ENCODE assay signal across 9 cellular contexts in the genomic region with DNA sequence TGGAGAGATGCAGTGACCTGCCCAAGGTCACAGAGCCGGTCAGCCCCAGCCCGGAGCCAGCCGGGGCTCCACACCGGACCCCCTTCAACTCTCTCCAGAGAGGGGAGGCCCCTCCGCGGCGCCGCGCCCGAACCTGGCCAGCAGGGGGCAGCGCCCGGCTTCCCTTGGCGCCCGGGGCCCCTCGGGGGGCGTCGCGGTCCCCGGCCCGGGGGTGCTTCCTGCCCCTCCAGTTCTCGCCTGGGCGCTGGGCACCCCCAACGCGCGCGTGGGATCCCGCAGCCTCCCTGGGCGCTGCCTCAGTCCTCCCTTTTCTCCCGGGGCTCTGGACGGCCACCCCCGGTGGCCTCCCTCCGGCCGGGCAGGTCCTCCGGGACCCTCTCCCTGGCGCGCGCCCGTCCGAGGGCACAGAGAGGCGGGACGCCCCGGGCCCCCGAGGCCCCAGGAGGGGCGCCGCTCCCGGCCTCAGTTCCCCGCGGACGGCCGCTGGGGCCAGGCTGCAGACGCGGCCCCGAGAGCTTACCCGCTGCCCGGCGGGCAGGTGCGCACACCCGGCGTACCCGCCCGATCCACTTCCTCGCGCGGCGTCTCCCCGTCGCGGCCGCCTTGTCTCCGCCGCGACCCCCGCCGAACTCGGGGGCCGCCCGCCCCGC. TPM values are rescaled to one million over a fixed set of nuclear protein-coding genes. Genes with fewer than 3 reads are reported as not detected.
DNase-seq lines count a peak whose midpoint lies in the region; ATAC-seq and TF ChIP-seq lines count a peak whose summit lies in the region.
"Had no signal": no experiment of that assay in that cellular context is flagged by ENCODE, and none has a peak within 500 bp of the region (broad histone marks: within the 10 kb centered on the region; RNA-seq: fewer than 3 reads in every experiment).

No MANE protein-coding gene starts in this region.

- TF ChIP-seq CTCF in GM12872 (IDR thresholded peaks at IDR 0.05; ENCODE audit: insufficient read depth, low read depth, low read length) (peak; percentile 65), Panc1 (IDR thresholded peaks at IDR 0.05) (peak; percentile 98), MCF 10A (IDR thresholded peaks at IDR 0.05; ENCODE audit: unreplicated experiment) (peak; percentile 76), lung (IDR thresholded peaks at IDR 0.05; ENCODE audit: control extremely low read depth, extremely low read depth) (no peak), thoracic aorta (IDR thresholded peaks at IDR 0.05) (peak; percentile 28)

- H3K36me3 ChIP-seq in Panc1 (ENCODE audit: control insufficient read depth, insufficient read depth, low read length) (no peaks in the 10 kb centered on the region), lung (ENCODE audit: control insufficient read depth in 2 of 2, insufficient read depth in 2 of 2, low read length in 2 of 2) (no peaks in the 10 kb centered on the region), thoracic aorta (no peaks in the 10 kb centered on the region)

- no peaks in the 10 kb centered on the region for H3K27me3 ChIP-seq in Panc1 (ENCODE audit: control insufficient read depth, insufficient read depth, low read length)
- H3K27me3 ChIP-seq in lung (ENCODE audit: control insufficient read depth, insufficient read depth) = no peaks in the 10 kb centered on the region
- H3K27me3 ChIP-seq in thoracic aorta (replicated peaks; ENCODE audit: insufficient read depth) = peaks cover 9% of the 10 kb centered on the region

- no peak overlapping the region for H3K27ac Mint-ChIP-seq in MCF 10A (ENCODE audit: low read depth, unreplicated experiment)

- H3K27ac ChIP-seq in Panc1 (ENCODE audit: low read length) (no peak overlapping the region), lung (ENCODE audit: low read depth in 1 of 2, low read length in 1 of 2) (no peak overlapping the region), thoracic aorta (no peak overlapping the region)

- CTCF ChIA-PET in Panc1 (lab: Charles Lee) (interaction anchor here (0.7 to 1.0 kb wide), 9 partner anchors 19 to 312 kb away, joined by 3 to 8 read pairs (median 4); no protein-coding TSS in a partner anchor), MCF 10A (lab: Yijun Ruan, JAX) (interaction anchor here (0.7 to 1.0 kb wide), 3 partner anchors 12 to 116 kb away, joined by 3 to 4 read pairs (median 4); no protein-coding TSS in a partner anchor)

- ATAC-seq in Panc1 = peak; percentile 83
- no peak for ATAC-seq in lung (ENCODE audit: insufficient read depth, low FRiP score)
- no peak for ATAC-seq in thoracic aorta (ENCODE audit: insufficient number of reproducible peaks, low FRiP score, low read depth)
- no peak for ATAC-seq in GM19455 (IDR thresholded peaks at IDR 0.05; ENCODE audit: unreplicated experiment)

- H3K9me3 Mint-ChIP-seq in MCF 10A (ENCODE audit: unreplicated experiment) = no peaks in the 10 kb centered on the region

- BruUV-seq in Panc1 (replicated peaks; lab: Mats Ljungman, UMichigan) = no TSS peak
- BruUV-seq in MCF 10A (replicated peaks; lab: Mats Ljungman, UMichigan) = no TSS peak

- in situ Hi-C loops in Panc1 (cut with HindIII; ENCODE audit: low pct_unique_long_range_greater_than_20kb, low sequenced_read_pairs) = no loop called here

- H3K9me3 ChIP-seq in Panc1 (ENCODE audit: control insufficient read depth, insufficient read depth, low read depth, low read length) = no peaks in the 10 kb centered on the region
- no peaks in the 10 kb centered on the region for H3K9me3 ChIP-seq in lung (ENCODE audit: control insufficient read depth in 2 of 2, insufficient read depth in 1 of 2, low read length in 1 of 2)
- H3K9me3 ChIP-seq in thoracic aorta = no peaks in the 10 kb centered on the region

- H3K4me1 Mint-ChIP-seq in MCF 10A (ENCODE audit: insufficient read depth, unreplicated experiment) = no peaks in the 10 kb centered on the region

- DNase-seq in Panc1 (ENCODE audit: low read depth, low spot score) (no peak), MCF 10A (ENCODE audit: unreplicated experiment) (peak; percentile 16), lung (ENCODE audit: low spot score) (no peak), thoracic aorta (ENCODE audit: low spot score) (no peak), NCI-H526 treated with DMSO at 0.1 percent for 48 hours (lab: John Stamatoyannopoulos, UW) (no peak), cerebellar nuclear complex (lab: John Stamatoyannopoulos, UW) (no peak)

- H3K4me3 ChIP-seq in Panc1 (ENCODE audit: low read depth in 2 of 2, low read length in 2 of 2) (peak overlapping the region; percentile 55 to 59), lung (peak overlapping the region; percentile 27), thoracic aorta (peak overlapping the region; percentile 62)

- peaks cover 11% of the 10 kb centered on the region for H3K27me3 Mint-ChIP-seq in MCF 10A (ENCODE audit: insufficient read depth, unreplicated experiment)

- H3K4me1 ChIP-seq in Panc1 (ENCODE audit: control insufficient read depth, insufficient read depth, low read length) (peaks cover 7% of the 10 kb centered on the region; the same call in 1 of the 2 replicates), lung (ENCODE audit: control insufficient read depth in 2 of 2, insufficient read depth in 2 of 2, low read length in 2 of 2) (peaks cover 3% of the 10 kb centered on the region in 2 donors), thoracic aorta (ENCODE audit: control insufficient read depth in 1 of 2, low read depth in 2 of 2) (peaks cover 3 to 13% of the 10 kb centered on the region in 2 donors)

- POLR2A ChIA-PET in Panc1 (lab: Charles Lee) (no interaction called here), MCF 10A (lab: Yijun Ruan, JAX) (interaction anchor here (0.7 kb wide), 1 partner anchor 846 kb away, joined by 3 read pairs; no protein-coding TSS in a partner anchor)

- H3K36me3 Mint-ChIP-seq in MCF 10A (ENCODE audit: insufficient read depth, unreplicated experiment) = no peaks in the 10 kb centered on the region

- 1% methylated on average over 28 to 78 of the region's 78 CpGs for WGBS in lung, 2 donors

- intact Hi-C loops in Panc1 (cut with micrococcal nuclease; ENCODE audit: unreplicated experiment) = no loop called here
- intact Hi-C loops in MCF 10A (cut with micrococcal nuclease) = loop anchor here (10.0 kb wide), 1 partner anchor 58 kb away; no protein-coding TSS in a partner anchor

- peak overlapping the region; percentile 65 for H3K4me3 Mint-ChIP-seq in MCF 10A (ENCODE audit: unreplicated experiment)

RNA-seq across cellular contexts. Expression of a gene that starts 0.4 kb away (rescaled TPM):
- 3.5 TPM for total RNA-seq in Panc1 (2021; ENCODE audit: unreplicated experiment)
- 1.2 TPM for polyA plus RNA-seq in Panc1 (2012; ENCODE audit: insufficient read length)
- total RNA-seq in MCF 10A (2022) = 0.17 and 0.35 TPM in 2 replicates
- total RNA-seq in lung = under 1 TPM in 1 of 2 donors, not detected in 1; 0.18 TPM
- under 1 TPM; 0.25 to 0.30 TPM for polyA plus RNA-seq in lung
- not detected for total RNA-seq in thoracic aorta
- total RNA-seq: T-helper 2 cell treated with Interferon-gamma antibody and Interleukin-4, amounts not matched to agents 100 ng/mL and 5 ng/mL, for 36 hours had no signal

RNA-seq across cellular contexts. Expression of a gene that starts 48.2 kb away (rescaled TPM):
- total RNA-seq in Panc1 (2021; ENCODE audit: unreplicated experiment) = 40.2 TPM
- polyA plus RNA-seq in Panc1 (2012; ENCODE audit: insufficient read length) = 14.4 TPM
- 30.1 and 37.2 TPM in 2 replicates for total RNA-seq in MCF 10A (2022)
- 10 to 100 TPM; 26.3 to 27.5 TPM for total RNA-seq in lung
- 1 to 10 TPM; 4.0 to 9.1 TPM for polyA plus RNA-seq in lung
- total RNA-seq in thoracic aorta = 10 to 100 TPM; 17.9 to 38.4 TPM
